In the genomic region with DNA sequence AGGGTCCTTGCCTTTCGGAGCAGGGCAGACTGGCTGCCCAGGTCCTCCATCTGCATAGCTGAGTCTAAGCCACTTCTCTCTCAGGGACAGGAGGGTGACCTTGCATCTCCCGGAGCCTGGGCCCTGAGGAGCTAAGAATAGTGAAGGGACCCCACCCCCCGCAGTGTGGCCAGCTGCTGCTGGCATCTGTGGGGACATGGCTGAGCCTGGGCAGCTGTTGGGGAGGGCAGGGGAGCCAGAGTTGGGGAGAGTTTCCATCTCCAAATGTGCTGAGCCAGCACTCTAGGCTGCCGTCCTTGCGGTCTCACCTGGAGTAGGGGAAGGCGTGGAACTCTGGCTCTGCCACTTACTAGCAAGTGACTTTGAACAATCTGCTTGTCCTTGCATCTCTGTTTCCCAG, we compare ENCODE assay signal across 1 cellular context.
A peak's percentile ranks its signal among the peaks of the same experiment; 100 is the strongest.
TF ChIP-seq lines count a peak whose summit lies in the region.

No MANE protein-coding gene starts in this region.

TF ChIP-seq in IMR-90, 13 proteins besides CTCF, POLR2A, EP300 and RAD21:
- TF ChIP-seq, protein P1, sequence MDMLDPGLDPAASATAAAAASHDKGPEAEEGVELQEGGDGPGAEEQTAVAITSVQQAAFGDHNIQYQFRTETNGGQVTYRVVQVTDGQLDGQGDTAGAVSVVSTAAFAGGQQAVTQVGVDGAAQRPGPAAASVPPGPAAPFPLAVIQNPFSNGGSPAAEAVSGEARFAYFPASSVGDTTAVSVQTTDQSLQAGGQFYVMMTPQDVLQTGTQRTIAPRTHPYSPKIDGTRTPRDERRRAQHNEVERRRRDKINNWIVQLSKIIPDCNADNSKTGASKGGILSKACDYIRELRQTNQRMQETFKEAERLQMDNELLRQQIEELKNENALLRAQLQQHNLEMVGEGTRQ (IDR thresholded peaks at IDR 0.05; ENCODE audit: low read depth, low read length) = no peak
- peak; percentile 94 for TF ChIP-seq MAFK (IDR thresholded peaks at IDR 0.05; ENCODE audit: low read depth, low read length)
